In the genomic region with DNA sequence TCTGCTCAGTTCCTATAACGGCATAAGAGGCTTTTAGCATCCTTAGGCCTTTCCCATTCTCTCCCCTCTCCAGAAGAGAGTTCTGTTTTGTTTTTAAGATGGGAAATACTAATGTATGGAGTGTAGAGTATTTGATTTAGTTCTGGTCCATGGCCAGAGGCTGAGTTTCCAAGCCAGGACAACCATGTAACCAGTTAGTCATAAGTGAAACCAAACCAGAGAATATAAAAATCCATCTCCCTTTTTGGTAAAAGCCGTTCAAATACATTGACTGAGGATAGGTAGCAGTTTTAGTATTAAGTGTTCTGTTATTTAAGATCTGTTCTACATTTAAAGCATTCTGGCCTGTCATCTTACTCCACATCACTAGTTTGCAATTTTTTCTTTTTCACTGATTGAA, we compare ENCODE assay signal across 18 cellular contexts. TPM values are rescaled to one million over a fixed set of nuclear protein-coding genes. Genes with fewer than 3 reads are reported as not detected.
DNase-seq lines count a peak whose midpoint lies in the region; ATAC-seq, FAIRE-seq and TF ChIP-seq lines count a peak whose summit lies in the region.
"Had no signal": no experiment of that assay in that cellular context is flagged by ENCODE, and none has a peak within 500 bp of the region (broad histone marks: within the 10 kb centered on the region; RNA-seq: fewer than 3 reads in every experiment).

No MANE protein-coding gene starts in this region.

- no peak overlapping the region for H2BK120ac ChIP-seq in mesenchymal stem cell (ENCODE audit: low read depth, low read length)

- intact Hi-C loops in HCT116 (cut with micrococcal nuclease) (no loop called here), colonic mucosa (cut with DNase I) (no loop called here)

- H3K4me1 ChIP-seq in A549: peaks cover 25% of the 10 kb centered on the region
- peaks cover 15 to 29% of the 10 kb centered on the region in 2 experiments for H3K4me1 ChIP-seq in HCT116 (ENCODE audit: control insufficient read depth in 1 of 2, insufficient read depth in 2 of 2, low read length in 2 of 2)
- H3K4me1 ChIP-seq in mesenchymal stem cell (ENCODE audit: control insufficient read depth, insufficient read depth, low read depth, low read length): no peaks in the 10 kb centered on the region
- peaks cover 14% of the 10 kb centered on the region for H3K4me1 ChIP-seq in colonic mucosa

- H3K9ac ChIP-seq in HCT116 (ENCODE audit: low read length) (no peak overlapping the region), mesenchymal stem cell (ENCODE audit: low read length) (peak overlapping the region; percentile 99), colonic mucosa (ENCODE audit: low read depth in 2 of 2, low read length in 2 of 2) (no peak overlapping the region)

- H3K36me3 ChIP-seq in HCT116 (ENCODE audit: control insufficient read depth in 1 of 2, insufficient read depth in 2 of 2, low read length in 2 of 2) (peaks cover 27 to 31% of the 10 kb centered on the region in 2 experiments), mesenchymal stem cell (ENCODE audit: control insufficient read depth in 1 of 2, insufficient read depth in 2 of 2, low read depth in 1 of 2, low read length in 2 of 2) (peaks cover 9 to 37% of the 10 kb centered on the region in 2 experiments), colonic mucosa (no peaks in the 10 kb centered on the region)

- H2AK5ac ChIP-seq in mesenchymal stem cell (ENCODE audit: low read length, severe bottlenecking): no peak overlapping the region

- H2BK12ac ChIP-seq in mesenchymal stem cell (ENCODE audit: low read length in 2 of 2): no peak overlapping the region

- H4K8ac ChIP-seq in mesenchymal stem cell (ENCODE audit: low read length): no peak overlapping the region

- ATAC-seq in A549 (no peak), HCT116 (no peak), HG03521 (IDR thresholded peaks at IDR 0.05; ENCODE audit: unreplicated experiment) (no peak), HG02884 (IDR thresholded peaks at IDR 0.05; ENCODE audit: unreplicated experiment) (no peak)
- ATAC-seq: esophagus mucosa had no signal

- no TSS peak for BruUV-seq in HCT116 (replicated peaks; lab: Mats Ljungman, UMichigan)

- no peaks in the 10 kb centered on the region for H3K9me2 ChIP-seq in HCT116 (ENCODE audit: insufficient read depth)

- H3K79me1 ChIP-seq in mesenchymal stem cell (replicated peaks; ENCODE audit: low read length, poor library complexity, severe bottlenecking): peaks cover 16% of the 10 kb centered on the region

- no peak for TF ChIP-seq POLR2A in A549 (IDR thresholded peaks at IDR 0.05; ENCODE audit: low read length)
- TF ChIP-seq POLR2A in HCT116 (IDR thresholded peaks at IDR 0.05; ENCODE audit: borderline replicate concordance, extremely low read depth, insufficient read depth, insufficient read length): no peak

- RAD21 ChIA-PET in HCT116 (lab: Charles Lee; ENCODE audit: low non-redundant PET in 1 of 2, low total read pairs in 2 of 2, uncharacterized antibody in 2 of 2, unreplicated experiment in 2 of 2): no interaction called here

- DNase-seq in A549 (ENCODE audit: low read depth in 1 of 2, low spot score in 1 of 2) (no peak), HCT116 (ENCODE audit: low read depth, low spot score) (no peak), astrocyte of the spinal cord (ENCODE audit: low read depth, low spot score) (peak; percentile 16), mesenchymal stem cell (no peak), colonic mucosa (no peak), DMS53 (lab: John Stamatoyannopoulos, UW) (no peak)
- DNase-seq: activated CD4-positive, alpha-beta T cell treated with anti-CD3 and anti-CD28 coated beads for 1 hour; activated CD8-positive, alpha-beta memory T cell treated with anti-CD3 and anti-CD28 coated beads, Interleukin-2, amount 50 U/mL, for 48 hours; adrenal gland; left ventricle myocardium inferior; naive B cell; NCI-H2029; NCI-H69; thyroid gland had no signal

- no peak for FAIRE-seq in A549 (lab: Jason Lieb, UNC)

- no peak overlapping the region for H3K4ac ChIP-seq in mesenchymal stem cell (ENCODE audit: low read depth in 1 of 2, low read length in 2 of 2)

- H3K27me3 ChIP-seq in HCT116 (ENCODE audit: insufficient read depth, low read length): no peaks in the 10 kb centered on the region
- H3K27me3 ChIP-seq in mesenchymal stem cell (ENCODE audit: control insufficient read depth in 1 of 2, insufficient read depth in 1 of 2, low read length in 2 of 2): no peaks in the 10 kb centered on the region
- no peaks in the 10 kb centered on the region for H3K27me3 ChIP-seq in colonic mucosa
- H3K27me3 ChIP-seq: adrenal gland, thyroid gland had no signal

- H2AFZ ChIP-seq in HCT116 (ENCODE audit: low read depth, low read length, poor library complexity, severe bottlenecking) (no peak overlapping the region), mesenchymal stem cell (ENCODE audit: low read depth, low read length) (no peak overlapping the region)

- no peak overlapping the region for H2BK15ac ChIP-seq in mesenchymal stem cell (ENCODE audit: low read depth, poor library complexity, severe bottlenecking)

- no peak for TF ChIP-seq EP300 in A549 (IDR thresholded peaks at IDR 0.05)

- H3K79me2 ChIP-seq in HCT116 (ENCODE audit: insufficient read depth, low read length): peaks cover 81% of the 10 kb centered on the region

- H3K4me3 ChIP-seq in A549 (no peak overlapping the region), HCT116 (replicated peaks in 1 of 2; ENCODE audit: low read depth in 1 of 2, low read length in 2 of 2) (no peak overlapping the region), astrocyte of the spinal cord (ENCODE audit: low read depth, low read length) (no peak overlapping the region), mesenchymal stem cell (ENCODE audit: insufficient read depth in 1 of 2, low read depth in 1 of 2, low read length in 2 of 2) (peak overlapping the region in 1 of 2 experiments; percentile 91), colonic mucosa (no peak overlapping the region)
- H3K4me3 ChIP-seq: adrenal gland, coronary artery, left ventricle myocardium inferior, thyroid gland had no signal

- H3K4me2 ChIP-seq in A549: peak overlapping the region; percentile 97; the same call in 2 of the 3 replicates
- H3K4me2 ChIP-seq in HCT116 (ENCODE audit: low read length): peak overlapping the region; percentile 89; the same call in 1 of the 2 replicates
- H3K4me2 ChIP-seq in mesenchymal stem cell (ENCODE audit: low read length, poor library complexity, severe bottlenecking): no peak overlapping the region

- no peak overlapping the region for H3K27ac ChIP-seq in A549
- no peak overlapping the region for H3K27ac ChIP-seq in HCT116 (ENCODE audit: low read depth, low read length)
- no peak overlapping the region for H3K27ac ChIP-seq in mesenchymal stem cell (ENCODE audit: low read length, poor library complexity, severe bottlenecking)
- H3K27ac ChIP-seq in colonic mucosa: no peak overlapping the region
- H3K27ac ChIP-seq: adrenal gland, coronary artery, left ventricle myocardium inferior, thyroid gland had no signal

- in situ Hi-C loops in astrocyte of the spinal cord (cut with HindIII; ENCODE audit: low sequenced_read_pairs): no loop called here

- no peak overlapping the region for H3K14ac ChIP-seq in mesenchymal stem cell (ENCODE audit: low read length in 2 of 2)

- TF ChIP-seq CTCF in A549 (IDR thresholded peaks at IDR 0.05) (no peak), HCT116 (IDR thresholded peaks at IDR 0.05 in 2 of 3, conservative IDR thresholded peaks at IDR 0.05 in 1 of 3; ENCODE audit: borderline replicate concordance in 1 of 3, insufficient read depth in 1 of 3, low read depth in 2 of 3, low read length in 2 of 3) (no peak), astrocyte of the spinal cord (IDR thresholded peaks at IDR 0.05; ENCODE audit: low read depth, low read length) (no peak), colonic mucosa (IDR thresholded peaks at IDR 0.05) (no peak)

- POLR2A ChIA-PET in A549 (lab: Yijun Ruan, JAX): no interaction called here
- POLR2A ChIA-PET in HCT116 (lab: Charles Lee): no interaction called here

- TF ChIP-seq RAD21 in A549 (conservative IDR thresholded peaks at IDR 0.05 in 1 of 2, IDR thresholded peaks at IDR 0.05 in 1 of 2) (no peak), HCT116 (IDR thresholded peaks at IDR 0.05; ENCODE audit: low read depth) (no peak)

- no peak overlapping the region for H3K23ac ChIP-seq in mesenchymal stem cell (ENCODE audit: low read length in 2 of 2)

- H3K9me3 ChIP-seq in A549 (no peaks in the 10 kb centered on the region), HCT116 (ENCODE audit: control insufficient read depth in 1 of 2, insufficient read depth in 1 of 2, low read depth in 1 of 2, low read length in 2 of 2) (no peaks in the 10 kb centered on the region), mesenchymal stem cell (ENCODE audit: control insufficient read depth, low read length) (no peaks in the 10 kb centered on the region), colonic mucosa (no peaks in the 10 kb centered on the region)
- H3K9me3 ChIP-seq: adrenal gland, left ventricle myocardium inferior, thyroid gland had no signal

- H4K91ac ChIP-seq in mesenchymal stem cell (ENCODE audit: low read length): no peak overlapping the region

- 91% methylated on average over 2 of the region's 2 CpGs for WGBS in A549 (ENCODE audit: missing lambda C conversion rate)
- no CpG with 5 or more reads among the region's 2 CpGs for WGBS in mesenchymal stem cell

- CTCF ChIA-PET in A549 (lab: Yijun Ruan, JAX): interaction anchor here (1.4 kb wide), 1 partner anchor 565 kb away, joined by 3 read pairs; no protein-coding TSS in a partner anchor
- CTCF ChIA-PET in HCT116 (lab: Charles Lee): no interaction called here

- no peak overlapping the region for H2BK5ac ChIP-seq in mesenchymal stem cell (ENCODE audit: low read depth, low read length, poor library complexity, severe bottlenecking)

- no peaks in the 10 kb centered on the region for H4K20me1 ChIP-seq in HCT116 (ENCODE audit: insufficient read depth)

- no peak overlapping the region for H3K18ac ChIP-seq in mesenchymal stem cell (ENCODE audit: low read depth in 1 of 2, low read length in 2 of 2)

RNA-seq across cellular contexts. Expression of gene PSMD1, which starts 3.1 kb away (rescaled TPM):
- polyA plus RNA-seq in A549 (2011; rRNA removed) (248 and 292 TPM in 2 replicates), A549 (2017; fragmentation: RNase III; extraction: RNeasy Plus Mini Kit Qiagen cat#74134 plus additional on column Dnase treatment) (113 to 127 TPM (median 122 TPM) in 3 replicates)
- 128 and 138 TPM in 2 replicates for polyA plus RNA-seq in A549 (2012; cell fraction: cytosol; rRNA removed)
- 81.0 and 113 TPM in 2 replicates for polyA plus RNA-seq in A549 (2012; cell fraction: nucleus; rRNA removed)
- 337 and 350 TPM in 2 replicates for polyA minus RNA-seq in A549 (2011; rRNA and poly(A)+ RNA removed)
- total RNA-seq in HCT116 (2021; ENCODE audit: unreplicated experiment) (133 TPM), colonic mucosa (100 to 1,000 TPM in 1 of 2 donors, 10 to 100 TPM in 1; 74.1 to 114 TPM)
- 96.7 and 124 TPM in 2 replicates for polyA plus RNA-seq in HCT116 (2012)
- polyA plus RNA-seq in mesenchymal stem cell (2013, experiment 1 of 2): 109 TPM
- polyA plus RNA-seq in mesenchymal stem cell (2013, experiment 2 of 2): 108 TPM

RNA-seq across cellular contexts. Expression of gene C2orf72, which starts 22.4 kb away (rescaled TPM):
- polyA plus RNA-seq in A549 (2011; rRNA removed) (7.4 and 12.7 TPM in 2 replicates), A549 (2017; fragmentation: RNase III; extraction: RNeasy Plus Mini Kit Qiagen cat#74134 plus additional on column Dnase treatment) (4.1 to 5.2 TPM (median 4.9 TPM) in 3 replicates)
- 7.9 and 8.2 TPM in 2 replicates for polyA plus RNA-seq in A549 (2012; cell fraction: cytosol; rRNA removed)
- polyA plus RNA-seq in A549 (2012; cell fraction: nucleus; rRNA removed): 7.8 and 9.1 TPM in 2 replicates
- 8.0 and 11.5 TPM in 2 replicates for polyA minus RNA-seq in A549 (2011; rRNA and poly(A)+ RNA removed)
- total RNA-seq in HCT116 (2021; ENCODE audit: unreplicated experiment) (3.7 TPM), colonic mucosa (10 to 100 TPM; 44.5 to 82.5 TPM)
- polyA plus RNA-seq in HCT116 (2012): 2.7 and 3.1 TPM in 2 replicates
- 0.08 TPM for polyA plus RNA-seq in mesenchymal stem cell (2013, experiment 1 of 2)
- 0.18 TPM for polyA plus RNA-seq in mesenchymal stem cell (2013, experiment 2 of 2)
